In genomic region chr6:54291738-54292137, GRCh38 we compare ENCODE assay signal across 10 cellular contexts. TPM values are rescaled to one million over a fixed set of nuclear protein-coding genes. Genes with fewer than 3 reads are reported as not detected.
DNase-seq lines count a peak whose midpoint lies in the region; ATAC-seq and TF ChIP-seq lines count a peak whose summit lies in the region.
"Had no signal": no experiment of that assay in that cellular context is flagged by ENCODE, and none has a peak within 500 bp of the region (broad histone marks: within the 10 kb centered on the region; RNA-seq: fewer than 3 reads in every experiment).

No MANE protein-coding gene starts in this region.

- peaks cover 3% of the 10 kb centered on the region; the same call in 1 of the 2 replicates for H3K4me1 Mint-ChIP-seq in WTC11

- H3K4me3 Mint-ChIP-seq in WTC11: no peak overlapping the region

- no peaks in the 10 kb centered on the region for H3F3A ChIP-seq in smooth muscle cell (ENCODE audit: low read depth)

- peak overlapping the region; percentile 23 for H3K4me2 ChIP-seq in smooth muscle cell

- WGBS in smooth muscle cell (ENCODE audit: low lambda C conversion rate): 36% methylated on average over 2 of the region's 2 CpGs

- ATAC-seq in HG02884 (IDR thresholded peaks at IDR 0.05; ENCODE audit: unreplicated experiment): peak; percentile 75
- ATAC-seq in WTC11: no peak

- H3K27ac ChIP-seq in smooth muscle cell (ENCODE audit: low read depth): peak overlapping the region; percentile 54
- H3K27ac ChIP-seq: sigmoid colon had no signal

- H3K27ac Mint-ChIP-seq in WTC11: no peak overlapping the region

- peaks cover 3% of the 10 kb centered on the region; the same call in 1 of the 2 replicates for H3K9me3 Mint-ChIP-seq in WTC11

- no peaks in the 10 kb centered on the region for H3K27me3 ChIP-seq in smooth muscle cell (ENCODE audit: low read depth)
- H3K27me3 ChIP-seq: sigmoid colon had no signal

- H3K27me3 Mint-ChIP-seq in WTC11 (ENCODE audit: low read depth): no peaks in the 10 kb centered on the region

- POLR2A ChIA-PET in WTC11 (lab: Charles Lee): no interaction called here

- TF ChIP-seq CTCF in smooth muscle cell (IDR thresholded peaks at IDR 0.05; ENCODE audit: borderline replicate concordance, insufficient read depth, poor library complexity, severe bottlenecking) (no peak), WTC11 (IDR thresholded peaks at IDR 0.05) (no peak)

- H2AFZ ChIP-seq in smooth muscle cell (ENCODE audit: low read depth): no peak overlapping the region

- H4K20me1 ChIP-seq in smooth muscle cell (ENCODE audit: low read depth): no peaks in the 10 kb centered on the region

- H3K36me3 Mint-ChIP-seq in WTC11: no peaks in the 10 kb centered on the region

- CTCF ChIA-PET in WTC11 (lab: Charles Lee): no interaction called here

- no peak overlapping the region for H3K4me3 ChIP-seq in smooth muscle cell
- H3K4me3 ChIP-seq: sigmoid colon had no signal

- no peak overlapping the region for H3K9ac ChIP-seq in smooth muscle cell (ENCODE audit: low read depth)

- no peaks in the 10 kb centered on the region for H3K4me1 ChIP-seq in smooth muscle cell (ENCODE audit: low read depth)
- H3K4me1 ChIP-seq: sigmoid colon had no signal

- H3K36me3 ChIP-seq in smooth muscle cell (ENCODE audit: low read depth): no peaks in the 10 kb centered on the region
- H3K36me3 ChIP-seq: sigmoid colon had no signal

- no peaks in the 10 kb centered on the region for H3K79me2 ChIP-seq in smooth muscle cell (ENCODE audit: low read depth)

- H3K9me3 ChIP-seq in smooth muscle cell (replicated peaks; ENCODE audit: low read depth): no peaks in the 10 kb centered on the region
- H3K9me3 ChIP-seq: sigmoid colon had no signal

- peak; percentile 6 for DNase-seq in DMS53 (lab: John Stamatoyannopoulos, UW)
- no peak for DNase-seq in DMS53 treated with DMSO at 0.1 percent for 48 hours (lab: John Stamatoyannopoulos, UW; ENCODE audit: unreplicated experiment)
- peak; percentile 78 for DNase-seq in RPMI7951 (ENCODE audit: low read depth)
- DNase-seq in smooth muscle cell (lab: John Stamatoyannopoulos, UW; ENCODE audit: unreplicated experiment): no peak
- no peak for DNase-seq in WTC11 (ENCODE audit: low spot score)
- no peak for DNase-seq in NCI-H446 (lab: John Stamatoyannopoulos, UW)
- DNase-seq in NCI-H146 treated with DMSO at 0.1 percent for 48 hours (lab: John Stamatoyannopoulos, UW; ENCODE audit: unreplicated experiment): no peak
- DNase-seq: sigmoid colon had no signal

TF ChIP-seq in WTC11, 78 proteins besides CTCF, POLR2A, EP300 and RAD21 (continues in another document):
- TF ChIP-seq ZNF671 (CRISPR knock-in tag; IDR thresholded peaks at IDR 0.05) (no peak), ZNF512 (CRISPR knock-in tag; IDR thresholded peaks at IDR 0.05; ENCODE audit: borderline replicate concordance) (no peak), PRRX2 (CRISPR knock-in tag; IDR thresholded peaks at IDR 0.05) (no peak), FOXJ3 (CRISPR knock-in tag; IDR thresholded peaks at IDR 0.05; ENCODE audit: borderline replicate concordance) (no peak), GRHL2 (CRISPR knock-in tag; IDR thresholded peaks at IDR 0.05; ENCODE audit: insufficient replicate concordance, severe bottlenecking) (no peak), ZNF121 (CRISPR knock-in tag; IDR thresholded peaks at IDR 0.05) (no peak), ZNF317 (CRISPR knock-in tag; IDR thresholded peaks at IDR 0.05; ENCODE audit: borderline replicate concordance, low read depth) (no peak), NFATC4 (CRISPR knock-in tag; IDR thresholded peaks at IDR 0.05) (no peak), HMGA2 (CRISPR knock-in tag; IDR thresholded peaks at IDR 0.05) (no peak), E2F1 (CRISPR knock-in tag; IDR thresholded peaks at IDR 0.05) (no peak), EMX1 (CRISPR knock-in tag; IDR thresholded peaks at IDR 0.05) (no peak), ERG (CRISPR knock-in tag; IDR thresholded peaks at IDR 0.05) (no peak), ZBTB21 (CRISPR knock-in tag; IDR thresholded peaks at IDR 0.05; ENCODE audit: borderline replicate concordance) (no peak)
- TF ChIP-seq, protein P1, sequence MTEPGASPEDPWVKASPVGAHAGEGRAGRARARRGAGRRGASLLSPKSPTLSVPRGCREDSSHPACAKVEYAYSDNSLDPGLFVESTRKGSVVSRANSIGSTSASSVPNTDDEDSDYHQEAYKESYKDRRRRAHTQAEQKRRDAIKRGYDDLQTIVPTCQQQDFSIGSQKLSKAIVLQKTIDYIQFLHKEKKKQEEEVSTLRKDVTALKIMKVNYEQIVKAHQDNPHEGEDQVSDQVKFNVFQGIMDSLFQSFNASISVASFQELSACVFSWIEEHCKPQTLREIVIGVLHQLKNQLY (CRISPR knock-in tag; IDR thresholded peaks at IDR 0.05): no peak
- TF ChIP-seq, protein P2, sequence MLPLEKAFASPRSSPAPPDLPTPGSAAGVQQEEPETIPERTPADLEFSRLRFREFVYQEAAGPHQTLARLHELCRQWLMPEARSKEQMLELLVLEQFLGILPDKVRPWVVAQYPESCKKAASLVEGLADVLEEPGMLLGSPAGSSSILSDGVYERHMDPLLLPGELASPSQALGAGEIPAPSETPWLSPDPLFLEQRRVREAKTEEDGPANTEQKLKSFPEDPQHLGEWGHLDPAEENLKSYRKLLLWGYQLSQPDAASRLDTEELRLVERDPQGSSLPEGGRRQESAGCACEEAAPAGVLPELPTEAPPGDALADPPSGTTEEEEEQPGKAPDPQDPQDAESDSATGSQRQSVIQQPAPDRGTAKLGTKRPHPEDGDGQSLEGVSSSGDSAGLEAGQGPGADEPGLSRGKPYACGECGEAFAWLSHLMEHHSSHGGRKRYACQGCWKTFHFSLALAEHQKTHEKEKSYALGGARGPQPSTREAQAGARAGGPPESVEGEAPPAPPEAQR (CRISPR knock-in tag; IDR thresholded peaks at IDR 0.05): no peak

RNA-seq across cellular contexts. Expression of gene TINAG, which starts 16.5 kb away (rescaled TPM):
- total RNA-seq in RPMI7951 (2014; rRNA removed; shearing (Covaris generic)): not detected in 2 replicates
- total RNA-seq in smooth muscle cell (not detected in 2 replicates), WTC11 (2021) (not detected in 3 replicates)
- polyA plus RNA-seq in smooth muscle cell: not detected in 2 replicates
- total RNA-seq: sigmoid colon had no signal
- polyA plus RNA-seq: esophagus had no signal

Comparison
In these comparisons a context has a peak if more than half of its experiments do, and no peak if none do; other contexts are left out.
1. DNase-seq: peak in DMS53 (single experiment) and RPMI7951 (single experiment); none in DMS53 treated with DMSO at 0.1 percent for 48 hours (single experiment), smooth muscle cell (single experiment), WTC11 (single experiment), NCI-H446 (0 of 2) and NCI-H146 treated with DMSO at 0.1 percent for 48 hours (single experiment).